Comparison of ENCODE assay signal across 15 cellular contexts in genomic region chr21:33396436-33396835, GRCh38.
"Had no signal": no experiment of that assay in that cellular context is flagged by ENCODE, and none has a peak within 500 bp of the region (broad histone marks: within the 10 kb centered on the region; RNA-seq: fewer than 3 reads in every experiment).

No MANE protein-coding gene starts in this region.

- H3K4me1 ChIP-seq: psoas muscle had no signal

- H3K27ac ChIP-seq: psoas muscle, vagina had no signal

- H3K36me3 ChIP-seq: tibial nerve, vagina had no signal

- H3K9me3 ChIP-seq: psoas muscle, tibial nerve, vagina had no signal

- H3K4me3 ChIP-seq: psoas muscle, tibial nerve, vagina had no signal

- H3K27me3 ChIP-seq: tibial nerve, vagina had no signal

- DNase-seq: activated CD4-positive, alpha-beta memory T cell treated with anti-CD3 and anti-CD28 coated beads, Interleukin-2, amount 10 ng/mL, durations not matched to agents 7 days and 5 days; activated gamma-delta T cell treated with Interleukin-2 at 50 U/mL for 16 hours; activated naive CD8-positive, alpha-beta T cell treated with anti-CD3 and anti-CD28 coated beads, Interleukin-2, amount 10 ng/mL, durations not matched to agents 7 days and 5 days; activated T-cell treated with anti-CD3 and anti-CD28 coated beads, Interleukin-2, amount 50 U/mL, for 72 hours; aorta; caudate nucleus; cortex of kidney; effector memory CD4-positive, alpha-beta T cell; left colon; occipital lobe; psoas muscle; stimulated activated CD4-positive, alpha-beta T cell treated with anti-CD3 and anti-CD28 coated beads, Interleukin-4, amount 100 ng/mL, for 1 hour had no signal

- ATAC-seq: activated T-cell treated with anti-CD3 and anti-CD28 coated beads, Interleukin-2, amount 50 U/mL, for 72 hours; left colon; natural killer cell treated with Interleukin-12 subunit alpha and Interleukin-12 subunit beta and Interleukin-15 and Interleukin-18, amount 100 ng/mL, for 72 hours had no signal
